8 cellular contexts compared by ENCODE assay signal in the genomic region with DNA sequence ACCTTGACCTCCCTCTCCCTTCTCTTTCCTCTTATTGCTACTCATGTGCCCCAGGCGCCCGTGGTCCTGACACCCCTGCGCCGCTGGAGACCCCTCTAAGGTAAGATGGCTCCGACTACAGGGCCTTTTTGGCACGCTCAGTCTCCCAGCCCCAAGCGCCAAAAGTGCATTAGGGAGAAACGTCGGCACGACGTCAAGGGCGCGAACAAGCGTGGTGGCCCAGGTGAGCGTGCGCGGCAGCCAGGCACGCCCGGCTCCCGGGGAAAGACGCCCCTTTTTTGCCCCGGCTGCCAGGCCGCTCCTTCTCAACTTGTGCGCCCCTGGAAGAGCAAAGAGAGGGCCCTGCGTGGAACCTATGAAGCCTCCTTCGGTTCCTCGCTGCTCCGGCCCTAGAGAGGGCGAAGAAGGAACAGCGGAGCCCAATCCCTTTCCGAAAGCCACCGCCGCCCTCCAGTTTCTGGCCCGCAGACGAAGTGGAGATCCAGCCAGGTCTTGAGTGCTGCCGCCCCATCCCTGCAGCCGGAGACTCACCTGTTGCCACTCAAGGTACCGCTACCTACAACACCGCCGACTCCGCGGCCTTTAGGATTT. TPM values are rescaled to one million over a fixed set of nuclear protein-coding genes. Genes with fewer than 3 reads are reported as not detected.
DNase-seq lines count a peak whose midpoint lies in the region; ATAC-seq and TF ChIP-seq lines count a peak whose summit lies in the region.
"Not testable (repeated sequence)": the region's sequence is repeated elsewhere in the genome, so short reads cannot be mapped to it uniquely, and the experiment has no call there.

No MANE protein-coding gene starts in this region.

- not testable (repeated sequence) for H3K36me3 ChIP-seq in DND-41 (ENCODE audit: insufficient read depth, low read length); heart left ventricle; osteoblast (ENCODE audit: insufficient read depth, low read length)

- H3K27me3 ChIP-seq in DND-41 (ENCODE audit: insufficient read depth, low read length, poor library complexity); heart left ventricle; osteoblast (ENCODE audit: insufficient read depth, low read length): not testable (repeated sequence)

- TF ChIP-seq CTCF in DND-41 (IDR thresholded peaks at IDR 0.05; ENCODE audit: borderline replicate concordance, extremely low read depth, low read length, poor library complexity, severe bottlenecking); heart left ventricle (IDR thresholded peaks at IDR 0.05); osteoblast (IDR thresholded peaks at IDR 0.05; ENCODE audit: extremely low read depth, low read depth, low read length): not testable (repeated sequence)

- H3K4me3 ChIP-seq in DND-41 (ENCODE audit: low read depth in 1 of 2, low read length in 2 of 2) = not testable (repeated sequence)
- H3K4me3 ChIP-seq in heart left ventricle (peak overlapping the region in 5 of 12 donors; percentile 16 to 45 (median 25)), osteoblast (ENCODE audit: insufficient read depth, low read length) (peak overlapping the region; percentile 48)

- intact Hi-C loops in activated CD4-positive, alpha-beta T cell treated with anti-CD3 and anti-CD28 coated beads for 36 hours (cut with DNase I, micrococcal nuclease); heart left ventricle (cut with DNase I): not testable (repeated sequence)

- not testable (repeated sequence) for H3K36me3 Mint-ChIP-seq in activated CD4-positive, alpha-beta T cell treated with anti-CD3 and anti-CD28 coated beads for 36 hours (ENCODE audit: low read depth)

- no CpG with 5 or more reads among the region's 42 CpGs for WGBS in heart left ventricle, 4 donors

- ATAC-seq in DND-41 (ENCODE audit: insufficient read depth, low read depth) (peak; percentile 37), GM19351 (IDR thresholded peaks at IDR 0.05; ENCODE audit: unreplicated experiment) (peak; percentile 58), GM21786 (IDR thresholded peaks at IDR 0.05; ENCODE audit: unreplicated experiment) (peak; percentile 41), HG02973 (IDR thresholded peaks at IDR 0.05; ENCODE audit: unreplicated experiment) (peak; percentile 39), HG03460 (IDR thresholded peaks at IDR 0.05; ENCODE audit: unreplicated experiment) (peak; percentile 41), heart left ventricle (peak; percentile 25 to 49 (median 32))
- ATAC-seq in activated CD4-positive, alpha-beta T cell treated with anti-CD3 and anti-CD28 coated beads for 36 hours = peak; percentile 64

- DNase-seq in DND-41; activated CD4-positive, alpha-beta T cell treated with anti-CD3 and anti-CD28 coated beads for 36 hours; heart left ventricle; osteoblast (ENCODE audit: insufficient read length, low spot score, missing footprints): not testable (repeated sequence)

- H4K20me1 ChIP-seq in DND-41 (ENCODE audit: insufficient read depth, low read length); osteoblast (ENCODE audit: insufficient read depth, low read length): not testable (repeated sequence)

- POLR2A ChIA-PET in activated CD4-positive, alpha-beta T cell treated with anti-CD3 and anti-CD28 coated beads for 36 hours (lab: Charles Lee) = not testable (repeated sequence)

- H3K79me2 ChIP-seq in DND-41 (ENCODE audit: insufficient read depth, low read length); osteoblast (ENCODE audit: insufficient read depth, low read length): not testable (repeated sequence)

- H3K4me3 Mint-ChIP-seq in activated CD4-positive, alpha-beta T cell treated with anti-CD3 and anti-CD28 coated beads for 36 hours = not testable (repeated sequence)

- not testable (repeated sequence) for H3K4me1 Mint-ChIP-seq in activated CD4-positive, alpha-beta T cell treated with anti-CD3 and anti-CD28 coated beads for 36 hours

- H3K9me3 ChIP-seq in DND-41 (ENCODE audit: insufficient read depth, low read length, severe bottlenecking); heart left ventricle; osteoblast (ENCODE audit: low read depth, low read length): not testable (repeated sequence)

- H3K9me3 Mint-ChIP-seq in activated CD4-positive, alpha-beta T cell treated with anti-CD3 and anti-CD28 coated beads for 36 hours (ENCODE audit: low read depth) = not testable (repeated sequence)

- H3K27me3 Mint-ChIP-seq in activated CD4-positive, alpha-beta T cell treated with anti-CD3 and anti-CD28 coated beads for 36 hours = not testable (repeated sequence)

- not testable (repeated sequence) for H3K9ac ChIP-seq in DND-41 (ENCODE audit: low read depth, low read length)

- CTCF ChIA-PET in activated CD4-positive, alpha-beta T cell treated with anti-CD3 and anti-CD28 coated beads for 36 hours (lab: Charles Lee) = not testable (repeated sequence)

- not testable (repeated sequence) for TF ChIP-seq POLR2A in heart left ventricle (IDR thresholded peaks at IDR 0.05)

- H3K27ac ChIP-seq in DND-41 (ENCODE audit: low read length); heart left ventricle; osteoblast (ENCODE audit: low read depth, low read length): not testable (repeated sequence)

- H3K4me1 ChIP-seq in DND-41 (ENCODE audit: insufficient read depth, low read length); heart left ventricle; osteoblast (ENCODE audit: insufficient read depth, low read length): not testable (repeated sequence)

- not testable (repeated sequence) for H2AFZ ChIP-seq in DND-41 (ENCODE audit: low read depth, low read length); osteoblast (ENCODE audit: low read length)

- not testable (repeated sequence) for H3K4me2 ChIP-seq in DND-41 (ENCODE audit: insufficient read depth, low read length); osteoblast (ENCODE audit: insufficient read depth, low read length)

- not testable (repeated sequence) for H3K27ac Mint-ChIP-seq in activated CD4-positive, alpha-beta T cell treated with anti-CD3 and anti-CD28 coated beads for 36 hours

RNA-seq across cellular contexts. Expression of a gene that starts 0.3 kb away (rescaled TPM):
- total RNA-seq in activated CD4-positive, alpha-beta T cell treated with anti-CD3 and anti-CD28 coated beads for 36 hours = 10 to 100 TPM; 22.6 to 27.6 TPM
- total RNA-seq in heart left ventricle (10 to 100 TPM in 5 of 9 donors, 1 to 10 TPM in 4; 7.8 to 17.3 (median 10.8) TPM), osteoblast (6.2 and 7.6 TPM in 2 replicates)
- polyA plus RNA-seq in heart left ventricle = 1 to 10 TPM; 5.7 to 8.3 TPM
